In the genomic region with DNA sequence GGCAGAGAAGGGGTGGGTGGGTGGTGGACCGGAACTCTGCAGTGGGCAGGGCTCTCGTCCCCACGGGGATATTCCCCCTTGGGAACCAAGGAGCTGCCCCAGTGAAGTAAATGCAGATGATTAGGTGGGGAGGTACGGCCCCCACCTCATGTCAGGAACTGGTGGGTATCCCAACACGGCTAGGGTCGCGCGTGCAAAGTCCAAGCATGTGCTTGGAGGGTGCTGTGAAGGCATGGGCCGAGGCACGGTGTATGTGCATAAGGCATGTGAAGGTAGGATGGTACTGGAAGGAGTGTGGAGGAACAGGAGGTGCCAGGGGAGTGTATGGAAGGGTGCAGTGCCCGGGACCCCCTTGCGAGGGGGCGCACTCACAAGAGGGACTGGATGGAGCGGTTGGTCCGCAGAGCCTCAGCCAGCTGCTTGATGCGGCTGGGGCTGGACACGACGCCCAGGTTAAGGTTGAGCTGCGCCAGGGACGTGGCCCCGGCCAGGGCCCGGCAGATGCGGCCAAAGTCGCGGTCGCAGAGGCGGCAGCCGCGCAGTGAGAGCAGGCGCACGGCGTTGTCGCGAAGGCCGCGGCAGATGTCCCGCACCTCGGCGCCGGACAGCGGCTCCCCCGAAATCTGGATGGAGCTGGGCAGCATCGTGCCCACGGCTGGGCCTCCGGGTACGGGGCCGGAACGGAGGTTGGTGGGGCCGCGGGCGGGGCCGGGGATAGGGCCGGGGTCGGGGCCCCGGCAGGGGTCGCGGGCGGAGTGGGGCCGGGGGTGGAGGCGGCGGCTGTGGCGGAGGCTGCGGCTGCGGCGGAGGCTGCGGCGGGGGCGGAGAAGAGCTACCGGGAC, we compare ENCODE assay signal across 8 cellular contexts. TPM values are rescaled to one million over a fixed set of nuclear protein-coding genes. Genes with fewer than 3 reads are reported as not detected.
A peak's percentile ranks its signal among the peaks of the same experiment; 100 is the strongest.
DNase-seq lines count a peak whose midpoint lies in the region; ATAC-seq and TF ChIP-seq lines count a peak whose summit lies in the region.

No MANE protein-coding gene starts in this region.

- peaks cover 19% of the 10 kb centered on the region for H3K27me3 Mint-ChIP-seq in activated CD4-positive, alpha-beta T cell treated with anti-CD3 and anti-CD28 coated beads, Interleukin-2, amount 10 ng/mL, durations not matched to agents 24 days and 14 days

- no peak overlapping the region for H3K27ac ChIP-seq in SJCRH30
- peak overlapping the region in 3 of 4 donors; percentile 57 to 82 (median 57) for H3K27ac ChIP-seq in esophagus squamous epithelium
- peak overlapping the region; percentile 61 to 64 for H3K27ac ChIP-seq in prostate gland

- no peaks in the 10 kb centered on the region for H3K9me3 ChIP-seq in SJCRH30 (replicated peaks)
- no peaks in the 10 kb centered on the region for H3K9me3 ChIP-seq in esophagus squamous epithelium
- no peaks in the 10 kb centered on the region for H3K9me3 ChIP-seq in prostate gland

- H3K4me3 ChIP-seq in SJCRH30 (peak overlapping the region; percentile 55), esophagus squamous epithelium (peak overlapping the region; percentile 52 to 91 (median 77)), prostate gland (peak overlapping the region; percentile 75 to 76)

- ATAC-seq in HG02678 (IDR thresholded peaks at IDR 0.05; ENCODE audit: unreplicated experiment): no peak

- no peak for DNase-seq in activated CD4-positive, alpha-beta T cell treated with anti-CD3 and anti-CD28 coated beads, Interleukin-2, amount 10 ng/mL, durations not matched to agents 24 days and 14 days
- DNase-seq in activated CD4-positive, alpha-beta T cell treated with anti-CD3 and anti-CD28 coated beads for 4 hours: no peak
- DNase-seq in SJCRH30 (no peak), esophagus squamous epithelium (lab: John Stamatoyannopoulos, UW) (no peak), prostate gland (ENCODE audit: low spot score) (no peak), NCI-H774 (lab: John Stamatoyannopoulos, UW) (no peak), foreskin melanocyte (no peak)

- no peaks in the 10 kb centered on the region for H3K9me3 Mint-ChIP-seq in activated CD4-positive, alpha-beta T cell treated with anti-CD3 and anti-CD28 coated beads, Interleukin-2, amount 10 ng/mL, durations not matched to agents 24 days and 14 days

- TF ChIP-seq CTCF in esophagus squamous epithelium (IDR thresholded peaks at IDR 0.05): no peak
- TF ChIP-seq CTCF in prostate gland (IDR thresholded peaks at IDR 0.05): no peak

- H3K36me3 ChIP-seq in SJCRH30 (peaks cover 8% of the 10 kb centered on the region; the same call in 1 of the 2 replicates), esophagus squamous epithelium (peaks cover 31 to 55% (median 35%) of the 10 kb centered on the region in 3 donors), prostate gland (peaks cover 4 to 28% of the 10 kb centered on the region in 2 donors)

- 26% methylated on average over 15 to 16 of the region's 69 CpGs for WGBS in esophagus squamous epithelium, 2 donors
- 12% methylated on average over 58 of the region's 69 CpGs for WGBS in prostate gland

- peaks cover 40% of the 10 kb centered on the region for H3K36me3 Mint-ChIP-seq in activated CD4-positive, alpha-beta T cell treated with anti-CD3 and anti-CD28 coated beads, Interleukin-2, amount 10 ng/mL, durations not matched to agents 24 days and 14 days (ENCODE audit: low read depth)

- H3K4me3 Mint-ChIP-seq in activated CD4-positive, alpha-beta T cell treated with anti-CD3 and anti-CD28 coated beads, Interleukin-2, amount 10 ng/mL, durations not matched to agents 24 days and 14 days: peak overlapping the region; percentile 84

- TF ChIP-seq POLR2A in esophagus squamous epithelium (IDR thresholded peaks at IDR 0.05) (no peak), prostate gland (IDR thresholded peaks at IDR 0.05) (no peak)

- intact Hi-C loops in activated CD4-positive, alpha-beta T cell treated with anti-CD3 and anti-CD28 coated beads, Interleukin-2, amount 10 ng/mL, durations not matched to agents 24 days and 14 days (cut with micrococcal nuclease): no loop called here
- intact Hi-C loops in esophagus squamous epithelium (cut with DNase I) (loop anchor here (10.0 kb wide), 1 partner anchor 245 kb away; no protein-coding TSS in a partner anchor), prostate gland (cut with DNase I) (loop anchor here (5.0 kb wide), 1 partner anchor 122 kb away; no protein-coding TSS in a partner anchor)

- H3K27ac Mint-ChIP-seq in activated CD4-positive, alpha-beta T cell treated with anti-CD3 and anti-CD28 coated beads, Interleukin-2, amount 10 ng/mL, durations not matched to agents 24 days and 14 days: peak overlapping the region; percentile 34

- H3K4me1 ChIP-seq in SJCRH30 (peaks cover 12% of the 10 kb centered on the region), esophagus squamous epithelium (peaks cover 10 to 51% (median 19%) of the 10 kb centered on the region in 3 donors), prostate gland (replicated peaks) (peaks cover 5% of the 10 kb centered on the region)

- peaks cover 19% of the 10 kb centered on the region for H3K4me1 Mint-ChIP-seq in activated CD4-positive, alpha-beta T cell treated with anti-CD3 and anti-CD28 coated beads, Interleukin-2, amount 10 ng/mL, durations not matched to agents 24 days and 14 days

- no peaks in the 10 kb centered on the region for H3K27me3 ChIP-seq in SJCRH30
- H3K27me3 ChIP-seq in esophagus squamous epithelium: peaks cover 0 to 29% (median 3%) of the 10 kb centered on the region in 4 donors
- H3K27me3 ChIP-seq in prostate gland (replicated peaks; ENCODE audit: insufficient read depth): no peaks in the 10 kb centered on the region

RNA-seq across cellular contexts. Expression of a gene that starts 0.8 kb away (rescaled TPM):
- total RNA-seq in activated CD4-positive, alpha-beta T cell treated with anti-CD3 and anti-CD28 coated beads, Interleukin-2, amount 10 ng/mL, durations not matched to agents 24 days and 14 days: 0.14 and 0.51 TPM in 2 replicates
- 0.14 TPM in 1 of 2 replicates, not detected in the other for total RNA-seq in SJCRH30 (2014; rRNA removed; shearing (Covaris generic))
- total RNA-seq in esophagus squamous epithelium: under 1 TPM in 3 of 4 donors, not detected in 1; 0.38 to 0.83 (median 0.64) TPM
- 1 to 10 TPM in 1 of 2 donors, under 1 TPM in 1; 0.68 to 4.0 TPM for total RNA-seq in prostate gland

RNA-seq across cellular contexts. Expression of a gene that starts 7.4 kb away (rescaled TPM):
- 47.7 and 52.1 TPM in 2 replicates for total RNA-seq in activated CD4-positive, alpha-beta T cell treated with anti-CD3 and anti-CD28 coated beads, Interleukin-2, amount 10 ng/mL, durations not matched to agents 24 days and 14 days
- 56.3 and 61.7 TPM in 2 replicates for total RNA-seq in SJCRH30 (2014; rRNA removed; shearing (Covaris generic))
- total RNA-seq in esophagus squamous epithelium (10 to 100 TPM; 50.5 to 73.5 (median 71.8) TPM), prostate gland (100 to 1,000 TPM; 162 to 180 TPM)

RNA-seq across cellular contexts. Expression of a gene that starts 7.5 kb away (rescaled TPM):
- 91.7 TPM in 2 replicates for total RNA-seq in activated CD4-positive, alpha-beta T cell treated with anti-CD3 and anti-CD28 coated beads, Interleukin-2, amount 10 ng/mL, durations not matched to agents 24 days and 14 days
- 37.3 and 38.3 TPM in 2 replicates for total RNA-seq in SJCRH30 (2014; rRNA removed; shearing (Covaris generic))
- 10 to 100 TPM; 14.7 to 34.3 (median 25.9) TPM for total RNA-seq in esophagus squamous epithelium
- total RNA-seq in prostate gland: 10 to 100 TPM; 24.4 to 37.2 TPM

RNA-seq across cellular contexts. Expression of a gene that starts 32.0 kb away (rescaled TPM):
- total RNA-seq in activated CD4-positive, alpha-beta T cell treated with anti-CD3 and anti-CD28 coated beads, Interleukin-2, amount 10 ng/mL, durations not matched to agents 24 days and 14 days: 40.7 and 41.1 TPM in 2 replicates
- total RNA-seq in SJCRH30 (2014; rRNA removed; shearing (Covaris generic)): 32.2 and 38.8 TPM in 2 replicates
- total RNA-seq in esophagus squamous epithelium (10 to 100 TPM in 3 of 4 donors, 1 to 10 TPM in 1; 9.5 to 20.2 (median 10.9) TPM), prostate gland (10 to 100 TPM; 29.1 to 51.6 TPM)

RNA-seq across cellular contexts. Expression of a gene that starts 54.0 kb away (rescaled TPM):
- total RNA-seq in activated CD4-positive, alpha-beta T cell treated with anti-CD3 and anti-CD28 coated beads, Interleukin-2, amount 10 ng/mL, durations not matched to agents 24 days and 14 days: 1.6 and 2.0 TPM in 2 replicates
- total RNA-seq in SJCRH30 (2014; rRNA removed; shearing (Covaris generic)): 5.4 and 5.8 TPM in 2 replicates
- total RNA-seq in esophagus squamous epithelium (10 to 100 TPM in 2 of 4 donors, 1 to 10 TPM in 2; 8.3 to 24.8 (median 12.6) TPM), prostate gland (10 to 100 TPM; 13.5 to 46.1 TPM)
